Comparison of ENCODE assay signal across 8 cellular contexts in genomic region chr1:8987881-8988617, GRCh38. TPM values are rescaled to one million over a fixed set of nuclear protein-coding genes. Genes with fewer than 3 reads are reported as not detected.
DNase-seq lines count a peak whose midpoint lies in the region; ATAC-seq, FAIRE-seq and TF ChIP-seq lines count a peak whose summit lies in the region.

No MANE protein-coding gene starts in this region.

- TF ChIP-seq POLR2A in GM12892 (IDR thresholded peaks at IDR 0.05; ENCODE audit: low read depth, low read length): no peak
- TF ChIP-seq POLR2A in gastroesophageal sphincter (IDR thresholded peaks at IDR 0.05): no peak
- TF ChIP-seq POLR2A in ovary (IDR thresholded peaks at IDR 0.05): no peak
- no peak for TF ChIP-seq POLR2A in uterus (IDR thresholded peaks at IDR 0.05)

- ATAC-seq in gastroesophageal sphincter: no peak
- no peak for ATAC-seq in GM19463 (IDR thresholded peaks at IDR 0.05; ENCODE audit: unreplicated experiment)

- no TSS peak for BruUV-seq in A673 (replicated peaks; lab: Mats Ljungman, UMichigan)

- H3K27me3 ChIP-seq in A673 (replicated peaks; ENCODE audit: insufficient read depth, low read depth, low read length, poor library complexity) (no peaks in the 10 kb centered on the region), gastroesophageal sphincter (no peaks in the 10 kb centered on the region), ovary (no peaks in the 10 kb centered on the region), uterus (no peaks in the 10 kb centered on the region)

- TF ChIP-seq EP300 in gastroesophageal sphincter (IDR thresholded peaks at IDR 0.05): no peak
- no peak for TF ChIP-seq EP300 in ovary (IDR thresholded peaks at IDR 0.05)

- CTCF ChIA-PET in A673 (lab: Charles Lee): interaction anchor here (1.1 to 2.6 kb wide), 3 partner anchors 17 to 70 kb away, joined by 3 to 10 read pairs (median 4); no protein-coding TSS in a partner anchor

- H3K9me3 ChIP-seq in A673 (ENCODE audit: low read depth, low read length, poor library complexity, severe bottlenecking) (no peaks in the 10 kb centered on the region), gastroesophageal sphincter (no peaks in the 10 kb centered on the region), ovary (no peaks in the 10 kb centered on the region), uterus (no peaks in the 10 kb centered on the region)

- POLR2A ChIA-PET in A673 (lab: Charles Lee; ENCODE audit: low non-redundant PET): no interaction called here

- FAIRE-seq in GM12892 (lab: Jason Lieb, UNC): peak; percentile 92

- H3K4me3 ChIP-seq in A673 (ENCODE audit: low read depth, low read length, poor library complexity, severe bottlenecking) (no peak overlapping the region), gastroesophageal sphincter (no peak overlapping the region), ovary (no peak overlapping the region), uterus (no peak overlapping the region)

- H3K36me3 ChIP-seq in A673 (ENCODE audit: insufficient read depth, low read length, poor library complexity, severe bottlenecking) (no peaks in the 10 kb centered on the region), gastroesophageal sphincter (no peaks in the 10 kb centered on the region), ovary (no peaks in the 10 kb centered on the region), uterus (no peaks in the 10 kb centered on the region)

- intact Hi-C loops in A673 (cut with micrococcal nuclease; ENCODE audit: unreplicated experiment): loop anchor here (1.0 kb wide), 1 partner anchor 70 kb away; no protein-coding TSS in a partner anchor
- intact Hi-C loops in ovary (cut with DNase I): loop anchor here (2.0 to 10.0 kb wide), 5 partner anchors 63 to 129 kb away; no protein-coding TSS in a partner anchor
- intact Hi-C loops in uterus (cut with DNase I; ENCODE audit: low total_unique reads): no loop called here

- TF ChIP-seq CTCF in A673 (conservative IDR thresholded peaks at IDR 0.05; ENCODE audit: low read depth, low read length): peak; percentile 96
- TF ChIP-seq CTCF in gastroesophageal sphincter (IDR thresholded peaks at IDR 0.05): peak in 3 of 4 experiments; percentile 74 to 96 (median 83)
- TF ChIP-seq CTCF in ovary (IDR thresholded peaks at IDR 0.05): peak; percentile 73 to 82 (median 77)
- TF ChIP-seq CTCF in uterus (IDR thresholded peaks at IDR 0.05): peak; percentile 69 to 88 (median 83)

- WGBS in gastroesophageal sphincter (ENCODE audit: low coverage in 1 of 2), 2 donors: 15 to 29% methylated on average over 5 of the region's 9 CpGs
- 25 to 27% (median 27%) methylated on average over 9 of the region's 9 CpGs for WGBS in ovary, 3 donors

- DNase-seq in A673 (ENCODE audit: low spot score) (peak; percentile 56), GM12892 (ENCODE audit: insufficient read length) (peak; percentile 69), RKO (ENCODE audit: low spot score) (peak; percentile 35), ovary (peak; percentile 28 to 73 (median 67)), uterus (peak; percentile 31 to 50)
- DNase-seq in activated effector memory CD4-positive, alpha-beta T cell treated with anti-CD3 and anti-CD28 coated beads, Interleukin-2, amount 50 U/mL, for 16 hours: peak; percentile 89

- no peak overlapping the region for H3K27ac ChIP-seq in A673 (ENCODE audit: low read depth, low read length, poor library complexity, severe bottlenecking)
- peak overlapping the region in 3 of 4 donors; percentile 30 to 68 (median 58) for H3K27ac ChIP-seq in gastroesophageal sphincter
- H3K27ac ChIP-seq in ovary: no peak overlapping the region
- no peak overlapping the region for H3K27ac ChIP-seq in uterus

- H3K4me1 ChIP-seq in A673 (ENCODE audit: insufficient read depth, low read length, poor library complexity, severe bottlenecking): no peaks in the 10 kb centered on the region
- peaks cover 0 to 33% (median 0%) of the 10 kb centered on the region in 3 donors for H3K4me1 ChIP-seq in gastroesophageal sphincter
- peaks cover 4% of the 10 kb centered on the region for H3K4me1 ChIP-seq in ovary (ENCODE audit: insufficient read depth)
- H3K4me1 ChIP-seq in uterus: no peaks in the 10 kb centered on the region

RNA-seq across cellular contexts. Expression of gene SLC2A7, which starts 38.2 kb away (rescaled TPM):
- total RNA-seq in A673 (2021): not detected in 2 replicates
- polyA plus RNA-seq in GM12892 (2012; ENCODE audit: missing spikeins): not detected
- total RNA-seq in gastroesophageal sphincter: under 1 TPM in 1 of 4 donors, not detected in 3; 0.27 TPM
- total RNA-seq in ovary: not detected
- not detected for polyA plus RNA-seq in ovary
- not detected for total RNA-seq in uterus

RNA-seq across cellular contexts. Expression of gene CA6, which starts 42.4 kb away (rescaled TPM):
- total RNA-seq in A673 (2021) (not detected in 2 replicates), gastroesophageal sphincter (not detected), ovary (not detected), uterus (not detected)
- polyA plus RNA-seq in GM12892 (2012; ENCODE audit: missing spikeins): not detected
- not detected for polyA plus RNA-seq in ovary

Comparison
In these comparisons a context has a peak if more than half of its experiments do, and no peak if none do; other contexts are left out.
1. DNase-seq: peak in every context shown above with its lines; median percentile 89 in activated effector memory CD4-positive, alpha-beta T cell treated with anti-CD3 and anti-CD28 coated beads, Interleukin-2, amount 50 U/mL, for 16 hours; 69 in GM12892; 67 in ovary; 56 in A673; 40 in uterus; 35 in RKO.
2. H3K27ac ChIP-seq: peak in gastroesophageal sphincter (3 of 4); none in A673 (single experiment), ovary (0 of 2) and uterus (0 of 2).
3. Peak in every context shown above with its lines, with median percentiles within 50 percentile points of each other: CTCF ChIP-seq.